ENCODE assay signal across 16 cellular contexts in the genomic region with DNA sequence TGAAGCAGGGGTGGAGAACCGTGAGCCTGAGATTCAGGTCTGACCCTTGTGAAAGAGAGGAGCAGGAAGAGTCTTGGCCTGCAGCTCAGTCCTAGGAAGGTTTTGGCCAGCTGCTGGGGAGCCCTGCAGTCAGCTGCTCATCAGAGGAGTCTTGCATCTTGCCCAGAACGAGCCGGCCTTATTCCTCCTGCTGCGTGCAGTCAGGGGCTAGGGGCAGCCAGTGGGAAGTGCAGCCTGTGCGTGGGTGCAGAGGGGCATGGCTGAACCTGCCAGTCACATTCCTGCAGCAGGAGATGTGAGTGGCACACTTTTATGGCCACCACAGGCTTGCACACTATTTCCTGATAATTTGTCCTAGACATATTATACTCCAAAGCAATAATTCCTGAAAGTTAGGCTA.
DNase-seq lines count a peak whose midpoint lies in the region; ATAC-seq, FAIRE-seq and TF ChIP-seq lines count a peak whose summit lies in the region.
"Had no signal": no experiment of that assay in that cellular context is flagged by ENCODE, and none has a peak within 500 bp of the region (broad histone marks: within the 10 kb centered on the region; RNA-seq: fewer than 3 reads in every experiment).

No MANE protein-coding gene starts in this region.

- FAIRE-seq in bronchial epithelial cell (lab: Jason Lieb, UNC): no peak
- FAIRE-seq: GM12878, GM18507 had no signal

- H3K79me2 ChIP-seq in mammary epithelial cell (ENCODE audit: insufficient read depth, low read length): no peaks in the 10 kb centered on the region

- intact Hi-C loops in mammary epithelial cell (cut with micrococcal nuclease) (loop anchor here (2.0 kb wide), 1 partner anchor 29 kb away; no protein-coding TSS in a partner anchor), breast epithelium (cut with DNase I; ENCODE audit: low total_unique reads) (no loop called here), esophagus squamous epithelium (cut with DNase I) (no loop called here)

- peak overlapping the region; percentile 24 for H2AFZ ChIP-seq in mammary epithelial cell (ENCODE audit: low read depth, low read length)
- H2AFZ ChIP-seq: GM23248 had no signal

- TF ChIP-seq POLR2A in breast epithelium (IDR thresholded peaks at IDR 0.05): no peak
- no peak for TF ChIP-seq POLR2A in esophagus squamous epithelium (IDR thresholded peaks at IDR 0.05)

- no peak overlapping the region for H3K9ac ChIP-seq in mammary epithelial cell (ENCODE audit: insufficient read depth, low read length)
- H3K9ac ChIP-seq: BLaER1, GM23248 had no signal

- no peak for ATAC-seq in HG02763 (IDR thresholded peaks at IDR 0.05; ENCODE audit: unreplicated experiment)
- ATAC-seq: GM12878 had no signal

- H3K9me3 ChIP-seq in mammary epithelial cell (replicated peaks; ENCODE audit: insufficient read depth, low read length) (no peaks in the 10 kb centered on the region), breast epithelium (no peaks in the 10 kb centered on the region), esophagus squamous epithelium (no peaks in the 10 kb centered on the region)
- H3K9me3 ChIP-seq: BLaER1 had no signal

- dilution Hi-C loops in mammary epithelial cell (cut with HindIII; ENCODE audit: low sequenced_read_pairs): no loop called here

- H3K4me3 ChIP-seq in mammary epithelial cell (replicated peaks in 1 of 3; ENCODE audit: insufficient read depth in 1 of 3, low read depth in 2 of 3, low read length in 3 of 3) (no peak overlapping the region), breast epithelium (no peak overlapping the region), bronchial epithelial cell (ENCODE audit: low read depth, low read length) (no peak overlapping the region), esophagus squamous epithelium (no peak overlapping the region)
- H3K4me3 ChIP-seq: BLaER1, GM12878, GM23248 had no signal

- no peaks in the 10 kb centered on the region for H3K27me3 ChIP-seq in mammary epithelial cell (ENCODE audit: insufficient read depth, low read length)
- H3K27me3 ChIP-seq in breast epithelium: no peaks in the 10 kb centered on the region
- no peaks in the 10 kb centered on the region for H3K27me3 ChIP-seq in bronchial epithelial cell (ENCODE audit: control insufficient read depth, insufficient read depth, low read length)
- H3K27me3 ChIP-seq in esophagus squamous epithelium: no peaks in the 10 kb centered on the region
- H3K27me3 ChIP-seq: BLaER1 had no signal

- in situ Hi-C loops in mammary epithelial cell (cut with MboI; ENCODE audit: low sequenced_read_pairs in 2 of 2): no loop called here

- H4K20me1 ChIP-seq in mammary epithelial cell (ENCODE audit: insufficient read depth, low read length): no peaks in the 10 kb centered on the region
- H4K20me1 ChIP-seq: BLaER1 had no signal

- BruUV-seq in mammary epithelial cell (replicated peaks; lab: Mats Ljungman, UMichigan): no TSS peak

- no peak overlapping the region for H3K27ac Mint-ChIP-seq in HFFc6
- H3K27ac Mint-ChIP-seq: IgD-negative memory B cell had no signal

- CTCF ChIA-PET in mammary epithelial cell (lab: Charles Lee; ENCODE audit: low non-redundant PET): no interaction called here

- peaks cover 2% of the 10 kb centered on the region; the same call in 1 of the 2 replicates for H3K27me3 Mint-ChIP-seq in HFFc6 (ENCODE audit: insufficient read depth)
- H3K27me3 Mint-ChIP-seq: IgD-negative memory B cell had no signal

- peaks cover 21% of the 10 kb centered on the region; the same call in 1 of the 2 replicates for H3K36me3 Mint-ChIP-seq in HFFc6 (ENCODE audit: low read depth)
- H3K36me3 Mint-ChIP-seq: IgD-negative memory B cell had no signal

- H3K9me3 Mint-ChIP-seq in HFFc6: peaks cover 5% of the 10 kb centered on the region
- H3K9me3 Mint-ChIP-seq: H9 had no signal

- H3K4me1 Mint-ChIP-seq in HFFc6 (ENCODE audit: low read depth): peaks cover 33% of the 10 kb centered on the region
- H3K4me1 Mint-ChIP-seq: IgD-negative memory B cell had no signal

- DNase-seq in mammary epithelial cell (peak; percentile 17), breast epithelium (ENCODE audit: low spot score in 2 of 2) (no peak), bronchial epithelial cell (ENCODE audit: low read depth) (peak; percentile 65), esophagus squamous epithelium (lab: John Stamatoyannopoulos, UW) (no peak), HFFc6 (no peak), NCI-H82 treated with DMSO at 0.1 percent for 48 hours (lab: John Stamatoyannopoulos, UW; ENCODE audit: unreplicated experiment) (no peak)
- no peak for DNase-seq in stimulated activated CD4-positive, alpha-beta T cell treated with anti-CD3 and anti-CD28 coated beads, Interleukin-2, amount 100 ng/mL, for 24 hours
- DNase-seq: DMS53, GM23248, H9 had no signal

- 28% methylated on average over 4 of the region's 5 CpGs for WGBS in mammary epithelial cell (ENCODE audit: low coverage, missing lambda C conversion rate)
- 44 to 55% methylated on average over 1 to 5 of the region's 5 CpGs for WGBS in esophagus squamous epithelium, 2 donors

- H3K36me3 ChIP-seq in mammary epithelial cell (ENCODE audit: insufficient read depth, low read length) (no peaks in the 10 kb centered on the region), breast epithelium (no peaks in the 10 kb centered on the region), bronchial epithelial cell (ENCODE audit: control insufficient read depth, insufficient read depth, low read length) (no peaks in the 10 kb centered on the region), esophagus squamous epithelium (no peaks in the 10 kb centered on the region)
- H3K36me3 ChIP-seq: BLaER1 had no signal

- H3K4me2 ChIP-seq in mammary epithelial cell (ENCODE audit: insufficient read depth, low read depth, low read length): no peak overlapping the region
- H3K4me2 ChIP-seq: BLaER1 had no signal

- H3K27ac ChIP-seq in mammary epithelial cell (ENCODE audit: insufficient read depth, low read depth, low read length): no peak overlapping the region
- H3K27ac ChIP-seq in breast epithelium: no peak overlapping the region
- H3K27ac ChIP-seq in esophagus squamous epithelium: peak overlapping the region in 3 of 4 donors; percentile 3 to 74 (median 3)
- H3K27ac ChIP-seq: 22Rv1, BLaER1, GM23248 had no signal

- TF ChIP-seq CTCF in mammary epithelial cell (conservative IDR thresholded peaks at IDR 0.05 in 1 of 2, IDR thresholded peaks at IDR 0.05 in 1 of 2; ENCODE audit: extremely low read depth in 1 of 2, insufficient read depth in 1 of 2, low read depth in 1 of 2, low read length in 2 of 2) (no peak), breast epithelium (IDR thresholded peaks at IDR 0.05) (no peak), bronchial epithelial cell (IDR thresholded peaks at IDR 0.05; ENCODE audit: insufficient read depth, low read length, severe bottlenecking) (no peak), esophagus squamous epithelium (IDR thresholded peaks at IDR 0.05) (no peak), HFFc6 (IDR thresholded peaks at IDR 0.05) (no peak)

- H3K4me1 ChIP-seq in mammary epithelial cell (ENCODE audit: insufficient read depth, low read length): peaks cover 29% of the 10 kb centered on the region
- no peaks in the 10 kb centered on the region for H3K4me1 ChIP-seq in breast epithelium
- H3K4me1 ChIP-seq in esophagus squamous epithelium: peaks cover 0 to 32% (median 3%) of the 10 kb centered on the region in 3 donors
- H3K4me1 ChIP-seq: BLaER1 had no signal

- no peak overlapping the region for H3K4me3 Mint-ChIP-seq in HFFc6
- H3K4me3 Mint-ChIP-seq: H9, IgD-negative memory B cell had no signal

Comparison
In these comparisons a context has a peak if more than half of its experiments do, and no peak if none do; other contexts are left out.
1. DNase-seq: peak in mammary epithelial cell (single experiment) and bronchial epithelial cell (single experiment); none in breast epithelium (0 of 2), esophagus squamous epithelium (single experiment), HFFc6 (single experiment), NCI-H82 treated with DMSO at 0.1 percent for 48 hours (single experiment) and stimulated activated CD4-positive, alpha-beta T cell treated with anti-CD3 and anti-CD28 coated beads, Interleukin-2, amount 100 ng/mL, for 24 hours (0 of 2).
2. H3K27ac ChIP-seq: peak in esophagus squamous epithelium (3 of 4); none in mammary epithelial cell (single experiment) and breast epithelium (0 of 2).